Comparison of ENCODE assay signal across 15 cellular contexts in genomic region chr1:86733340-86733739, GRCh38. TPM values are rescaled to one million over a fixed set of nuclear protein-coding genes. Genes with fewer than 3 reads are reported as not detected.
DNase-seq lines count a peak whose midpoint lies in the region; ATAC-seq, FAIRE-seq and TF ChIP-seq lines count a peak whose summit lies in the region.
"Had no signal": no experiment of that assay in that cellular context is flagged by ENCODE, and none has a peak within 500 bp of the region (broad histone marks: within the 10 kb centered on the region; RNA-seq: fewer than 3 reads in every experiment).

No MANE protein-coding gene starts in this region.

- H3F3A ChIP-seq in GM23248 (ENCODE audit: insufficient read depth), result peaks cover 6% of the 10 kb centered on the region; the same call in 1 of the 2 replicates

- intact Hi-C loops in cardiac septum (cut with DNase I) (no loop called here), K562 (cut with micrococcal nuclease) (no loop called here), left colon (cut with DNase I, micrococcal nuclease) (no loop called here)

- TF ChIP-seq EP300 in K562 (IDR thresholded peaks at IDR 0.05; ENCODE audit: low read length) (no peak), suprapubic skin (IDR thresholded peaks at IDR 0.05) (no peak)

- H3K36me3 ChIP-seq in cardiac muscle cell (peaks cover 40% of the 10 kb centered on the region), GM23248 (ENCODE audit: low read depth) (peaks cover 55% of the 10 kb centered on the region), K562 (ENCODE audit: control insufficient read depth, insufficient read depth, low read length) (peaks cover 35% of the 10 kb centered on the region), parathyroid adenoma (ENCODE audit: control insufficient read depth, insufficient read depth, low read length) (no peaks in the 10 kb centered on the region), suprapubic skin (peaks cover 71% of the 10 kb centered on the region)

- no peak for TF ChIP-seq CTCF in cardiac muscle cell (IDR thresholded peaks at IDR 0.05; ENCODE audit: low read depth, low read length)
- TF ChIP-seq CTCF in K562 (IDR thresholded peaks at IDR 0.05 in 2 of 3, conservative IDR thresholded peaks at IDR 0.05 in 1 of 3; ENCODE audit: insufficient read depth in 2 of 3, low read depth in 1 of 3, low read length in 3 of 3), result no peak
- TF ChIP-seq CTCF in parathyroid adenoma (IDR thresholded peaks at IDR 0.05), result no peak
- no peak for TF ChIP-seq CTCF in suprapubic skin (IDR thresholded peaks at IDR 0.05)

- no peak overlapping the region for H3K4me2 ChIP-seq in GM23248 (ENCODE audit: unreplicated experiment)
- no peak overlapping the region for H3K4me2 ChIP-seq in K562 (ENCODE audit: insufficient read depth, low read length)
- H3K4me2 ChIP-seq in parathyroid adenoma (ENCODE audit: low read length), result peak overlapping the region; percentile 43

- in situ Hi-C loops in GM23248 (cut with MboI) (no loop called here), K562 (cut with MboI) (no loop called here)

- H2AFZ ChIP-seq in GM23248 (no peak overlapping the region), K562 (ENCODE audit: low read depth, low read length) (no peak overlapping the region), parathyroid adenoma (no peak overlapping the region)

- peaks cover 42% of the 10 kb centered on the region for H3K79me2 ChIP-seq in GM23248 (ENCODE audit: insufficient read depth)
- no peaks in the 10 kb centered on the region for H3K79me2 ChIP-seq in K562 (ENCODE audit: control insufficient read depth, insufficient read depth, low read length)
- no peaks in the 10 kb centered on the region for H3K79me2 ChIP-seq in parathyroid adenoma

- H3K27me3 ChIP-seq in cardiac muscle cell (no peaks in the 10 kb centered on the region), GM23248 (replicated peaks; ENCODE audit: insufficient read depth) (no peaks in the 10 kb centered on the region), K562 (ENCODE audit: control insufficient read depth in 2 of 2, insufficient read depth in 2 of 2, low read length in 2 of 2) (no peaks in the 10 kb centered on the region), parathyroid adenoma (ENCODE audit: control insufficient read depth, insufficient read depth, low read length) (no peaks in the 10 kb centered on the region), suprapubic skin (no peaks in the 10 kb centered on the region)

- CTCF ChIA-PET in K562 (lab: Yijun Ruan, JAX; ENCODE audit: low intra/inter-chr PET ratio), result no interaction called here

- H3K9me1 ChIP-seq in K562 (ENCODE audit: control insufficient read depth, insufficient read depth, low read length), result no peaks in the 10 kb centered on the region

- H3K27ac ChIP-seq in cardiac muscle cell, result peak overlapping the region; percentile 57
- no peak overlapping the region for H3K27ac ChIP-seq in GM23248
- no peak overlapping the region for H3K27ac ChIP-seq in K562 (ENCODE audit: extremely low read depth, low read depth, low read length)
- H3K27ac ChIP-seq in parathyroid adenoma, result no peak overlapping the region
- no peak overlapping the region for H3K27ac ChIP-seq in suprapubic skin

- no peak for TF ChIP-seq RAD21 in K562 (CRISPR knock-in tag; conservative IDR thresholded peaks at IDR 0.05 in 1 of 2, IDR thresholded peaks at IDR 0.05 in 1 of 2)

- ATAC-seq in K562, result no peak
- ATAC-seq in left colon, result no peak

- BruUV-seq in K562 (replicated peaks; lab: Mats Ljungman, UMichigan), result no TSS peak

- FAIRE-seq in K562 (lab: Jason Lieb, UNC), result no peak

- H3K9ac ChIP-seq in GM23248 (no peak overlapping the region), K562 (ENCODE audit: insufficient read depth in 1 of 2, low read depth in 2 of 2, low read length in 2 of 2) (no peak overlapping the region), parathyroid adenoma (no peak overlapping the region)

- H3K4me3 ChIP-seq in cardiac muscle cell (no peak overlapping the region), GM23248 (no peak overlapping the region), K562 (no peak overlapping the region), parathyroid adenoma (ENCODE audit: low read depth, low read length) (no peak overlapping the region), suprapubic skin (no peak overlapping the region)
- H3K4me3 ChIP-seq: HAP-1 had no signal

- DNase-seq in cardiac muscle cell (ENCODE audit: low read depth in 1 of 2, low spot score in 1 of 2) (no peak), cardiac septum (ENCODE audit: low spot score) (no peak), GM23248 (peak; percentile 13), K562 (ENCODE audit: extremely low read depth in 1 of 4, low spot score in 3 of 4) (no peak), left colon (no peak), NK-92 (lab: John Stamatoyannopoulos, UW; ENCODE audit: unreplicated experiment) (no peak), suprapubic skin (ENCODE audit: low spot score in 2 of 2) (no peak)
- DNase-seq: COR-L47, DMS153, Kasumi-1, NCI-H2029, NCI-H2171 treated with DMSO at 0.1 percent for 48 hours, SHP77 treated with DMSO at 0.1 percent for 48 hours had no signal

- POLR2A ChIA-PET in K562 (lab: Yijun Ruan, JAX), result no interaction called here

- no peaks in the 10 kb centered on the region for H4K20me1 ChIP-seq in GM23248 (ENCODE audit: insufficient read depth)
- no peaks in the 10 kb centered on the region for H4K20me1 ChIP-seq in K562 (replicated peaks; ENCODE audit: control insufficient read depth, insufficient read depth, low read length)

- WGBS in GM23248 (ENCODE audit: low coverage in 1 of 2, low lambda C conversion rate in 2 of 2, missing lambda C conversion rate in 2 of 2), 2 experiments, result 24 to 37% methylated on average over 2 of the region's 2 CpGs
- 8% methylated on average over 2 of the region's 2 CpGs for WGBS in K562 (ENCODE audit: insufficient coverage, low coverage, missing lambda C conversion rate)
- 41% methylated on average over 2 of the region's 2 CpGs for WGBS in suprapubic skin

- TF ChIP-seq POLR2A in K562 (conservative IDR thresholded peaks at IDR 0.05) (no peak), suprapubic skin (IDR thresholded peaks at IDR 0.05) (no peak)

- H3K4me1 ChIP-seq in cardiac muscle cell (ENCODE audit: low read depth) (peaks cover 8% of the 10 kb centered on the region), GM23248 (ENCODE audit: insufficient read depth) (0 out of 2 replicates have a peak, but pooled peaks cover 5% of the 10 kb centered on the region), K562 (replicated peaks in 1 of 2; ENCODE audit: control insufficient read depth in 2 of 2, insufficient read depth in 2 of 2, low read length in 2 of 2) (no peaks in the 10 kb centered on the region), parathyroid adenoma (no peaks in the 10 kb centered on the region), suprapubic skin (no peaks in the 10 kb centered on the region)
- H3K4me1 ChIP-seq: HAP-1 had no signal

- no peaks in the 10 kb centered on the region for H3K9me2 ChIP-seq in GM23248 (ENCODE audit: insufficient read depth)

- H3K9me3 ChIP-seq in cardiac muscle cell (ENCODE audit: low read depth) (no peaks in the 10 kb centered on the region), GM23248 (ENCODE audit: low read depth) (no peaks in the 10 kb centered on the region), K562 (replicated peaks; ENCODE audit: control insufficient read depth, insufficient read depth, low read depth, low read length) (no peaks in the 10 kb centered on the region), parathyroid adenoma (ENCODE audit: control insufficient read depth, low read length) (no peaks in the 10 kb centered on the region), suprapubic skin (no peaks in the 10 kb centered on the region)
- H3K9me3 ChIP-seq: HAP-1 had no signal

TF ChIP-seq in K562, 482 proteins besides CTCF, POLR2A, EP300 and RAD21:
- TF ChIP-seq U2AF2 (optimal IDR thresholded peaks at IDR 0.05; ENCODE audit: low read depth, low read length), result no peak
- TF ChIP-seq RUNX1 (IDR thresholded peaks at IDR 0.05; ENCODE audit: low read depth), result no peak
- TF ChIP-seq, protein P1, sequence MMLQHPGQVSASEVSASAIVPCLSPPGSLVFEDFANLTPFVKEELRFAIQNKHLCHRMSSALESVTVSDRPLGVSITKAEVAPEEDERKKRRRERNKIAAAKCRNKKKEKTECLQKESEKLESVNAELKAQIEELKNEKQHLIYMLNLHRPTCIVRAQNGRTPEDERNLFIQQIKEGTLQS (IDR thresholded peaks at IDR 0.05), result peak; percentile 45
- TF ChIP-seq, protein P1 (CRISPR knock-in tag; conservative IDR thresholded peaks at IDR 0.05), result no peak
- no peak for TF ChIP-seq CEBPG (CRISPR knock-in tag; IDR thresholded peaks at IDR 0.05)
- peak in 1 of 2 experiments; percentile 54; a peak in 1 of 4 replicates for TF ChIP-seq CEBPG (tag; conservative IDR thresholded peaks at IDR 0.05 in 1 of 2, IDR thresholded peaks at IDR 0.05 in 1 of 2)
- TF ChIP-seq MEF2D (tag; conservative IDR thresholded peaks at IDR 0.05; ENCODE audit: low read depth), result 0 out of 2 replicates have a peak, but pooled peaks have one; percentile 43
TF ChIP-seq in K562: peak in this region for 3.

RNA-seq across cellular contexts. Expression of gene SH3GLB1, which starts 29.0 kb away (rescaled TPM):
- 35.7 and 41.5 TPM in 2 replicates for total RNA-seq in cardiac muscle cell
- 57.4 and 62.6 TPM in 2 replicates for polyA plus RNA-seq in cardiac muscle cell
- 160 TPM for total RNA-seq in cardiac septum
- 36.0 and 47.6 TPM in 2 replicates for total RNA-seq in GM23248 (2014; rRNA removed; shearing (Covaris generic))
- 126 and 131 TPM in 2 replicates for polyA plus RNA-seq in GM23248 (2016; fragmentation: Nextera tagmentation; extraction: Ambion mirVana)
- 5.0 and 18.7 TPM in 2 replicates for total RNA-seq in K562 (2011; cell fraction: chromatin; rRNA removed; ENCODE audit: low replicate concordance)
- total RNA-seq in K562 (2011; cell fraction: nucleolus; rRNA removed), result 2.3 and 3.3 TPM in 2 replicates
- 10.5 and 19.9 TPM in 2 replicates for total RNA-seq in K562 (2011; cell fraction: nucleoplasm; rRNA removed)
- total RNA-seq in K562 (2014; rRNA removed), result 8.6 and 11.9 TPM in 2 replicates
- total RNA-seq in K562 (2014; rRNA removed; fragmentation: Illumina TruSeq; extraction: Trizol), result 27.3 and 35.5 TPM in 2 replicates
- total RNA-seq in K562 (2015; rRNA removed; fragmentation: Illumina TruSeq; extraction: Trizol), result 24.2 TPM in 2 replicates
- total RNA-seq in K562 (2021), result 33.9 and 34.2 TPM in 2 replicates
- 22.2 and 26.7 TPM in 2 replicates for polyA plus RNA-seq in K562 (2011; rRNA removed)
- polyA plus RNA-seq in K562 (2011; cell fraction: cytosol; rRNA removed), result 11.7 and 12.1 TPM in 2 replicates
- polyA plus RNA-seq in K562 (2011; cell fraction: nucleus; rRNA removed), result 6.5 and 9.5 TPM in 2 replicates
- 26.7 and 31.8 TPM in 2 replicates for polyA plus RNA-seq in K562 (2012)
- polyA plus RNA-seq in K562 (2014; fragmentation: Illumina TruSeq; extraction: Trizol), result 33.9 and 36.3 TPM in 2 replicates
- polyA plus RNA-seq in K562 (2014; fragmentation: Nextera tagmentation; extraction: Ambion mirVana), result 10 to 100 TPM; 10.2 to 10.4 TPM
- polyA plus RNA-seq in K562 (2014; rRNA removed), result 14.5 and 18.8 TPM in 2 replicates
- polyA minus RNA-seq in K562 (2011; rRNA and poly(A)+ RNA removed), result 21.0 and 23.4 TPM in 2 replicates
- 13.8 and 16.2 TPM in 2 replicates for polyA minus RNA-seq in K562 (2011; cell fraction: cytosol; rRNA and poly(A)+ RNA removed)
- polyA minus RNA-seq in K562 (2011; cell fraction: nucleus; rRNA and poly(A)+ RNA removed), result 7.4 and 11.1 TPM in 2 replicates
- total RNA-seq in left colon, result 100 to 1,000 TPM; 118 to 122 TPM
- 10 to 100 TPM; 41.4 to 65.3 (median 52.4) TPM for total RNA-seq in suprapubic skin
